ENCODE assay signal across 29 cellular contexts in genomic region chr20:39116020-39116419, GRCh38.
"Had no signal": no experiment of that assay in that cellular context is flagged by ENCODE, and none has a peak within 500 bp of the region (broad histone marks: within the 10 kb centered on the region; RNA-seq: fewer than 3 reads in every experiment).

No MANE protein-coding gene starts in this region.

- DNase-seq: hypothalamus; immature natural killer cell; kidney; left ventricle myocardium inferior; midbrain; mucosa of descending colon; naive thymus-derived CD4-positive, alpha-beta T cell; nucleus accumbens; pancreas; posterior cingulate gyrus; retina; right cardiac atrium; stimulated activated CD4-positive, alpha-beta T cell treated with anti-CD3 and anti-CD28 coated beads, Interleukin-12 subunit alpha, Interleukin-12 subunit beta, amount 100 ng/mL, for 4 hours; stimulated activated CD4-positive, alpha-beta T cell treated with anti-CD3 and anti-CD28 coated beads, Interleukin-15, amount 100 ng/mL, for 24 hours; stimulated activated CD4-positive, alpha-beta T cell treated with anti-CD3 and anti-CD28 coated beads, Interleukin-2, amount 100 ng/mL, for 24 hours; stimulated activated CD4-positive, alpha-beta T cell treated with anti-CD3 and anti-CD28 coated beads, Interleukin-4, amount 100 ng/mL, for 1 hour; stimulated activated naive CD4-positive, alpha-beta T cell; tibial artery; trophoblast cell; uterus had no signal

- H3K4me1 ChIP-seq: pancreas, prostate gland, suprapubic skin, tibial artery, uterus had no signal

- H3K4me3 Mint-ChIP-seq: immature natural killer cell; memory B cell; naive thymus-derived CD4-positive, alpha-beta T cell; natural killer cell treated with Interleukin-12 subunit alpha and Interleukin-12 subunit beta and Interleukin-15 and Interleukin-18, amount 100 ng/mL, for 72 hours; stimulated activated naive CD8-positive, alpha-beta T cell treated with anti-CD3 and anti-CD28 coated beads, Interleukin-15, Interleukin-2, amounts not matched to agents 100 ng/mL and 50 ng/mL, for 24 hours had no signal

- H3K27ac Mint-ChIP-seq: immature natural killer cell; memory B cell; naive thymus-derived CD4-positive, alpha-beta T cell; natural killer cell treated with Interleukin-12 subunit alpha and Interleukin-12 subunit beta and Interleukin-15 and Interleukin-18, amount 100 ng/mL, for 72 hours; stimulated activated naive CD8-positive, alpha-beta T cell treated with anti-CD3 and anti-CD28 coated beads, Interleukin-15, Interleukin-2, amounts not matched to agents 100 ng/mL and 50 ng/mL, for 24 hours had no signal

- H3K36me3 Mint-ChIP-seq: memory B cell; naive thymus-derived CD4-positive, alpha-beta T cell; natural killer cell treated with Interleukin-12 subunit alpha and Interleukin-12 subunit beta and Interleukin-15 and Interleukin-18, amount 100 ng/mL, for 72 hours had no signal

- H3K4me1 Mint-ChIP-seq: memory B cell; naive thymus-derived CD4-positive, alpha-beta T cell had no signal

- H3K4me3 ChIP-seq: left ventricle myocardium inferior, lung, mucosa of descending colon, pancreas, prostate gland, skin epidermis, suprapubic skin, thoracic aorta, tibial artery, uterus had no signal

- H3K27me3 ChIP-seq: pancreas had no signal

- H3K9me3 ChIP-seq: mucosa of descending colon, pancreas, prostate gland, thoracic aorta, uterus had no signal

- H3K27ac ChIP-seq: left ventricle myocardium inferior, pancreas, prostate gland, skin epidermis, suprapubic skin, thoracic aorta, tibial artery, uterus had no signal

- ATAC-seq: mucosa of descending colon; naive thymus-derived CD4-positive, alpha-beta T cell; pancreas; right cardiac atrium; sciatic nerve had no signal

- H3K9me3 Mint-ChIP-seq: immature natural killer cell; memory B cell; natural killer cell treated with Interleukin-12 subunit alpha and Interleukin-12 subunit beta and Interleukin-15 and Interleukin-18, amount 100 ng/mL, for 72 hours; stimulated activated naive CD8-positive, alpha-beta T cell treated with anti-CD3 and anti-CD28 coated beads, Interleukin-15, Interleukin-2, amounts not matched to agents 100 ng/mL and 50 ng/mL, for 24 hours had no signal

- H3K36me3 ChIP-seq: left ventricle myocardium inferior, pancreas, prostate gland, suprapubic skin, thoracic aorta, tibial artery, uterus had no signal
